In genomic region chr22:29689872-29690213, GRCh38 we compare ENCODE assay signal across 8 cellular contexts. TPM values are rescaled to one million over a fixed set of nuclear protein-coding genes. Genes with fewer than 3 reads are reported as not detected.
A peak's percentile ranks its signal among the peaks of the same experiment; 100 is the strongest.
DNase-seq lines count a peak whose midpoint lies in the region; ATAC-seq, FAIRE-seq and TF ChIP-seq lines count a peak whose summit lies in the region.

No MANE protein-coding gene starts in this region.

- H3K4me3 ChIP-seq in neural cell (ENCODE audit: low read length) (no peak overlapping the region), uterus (no peak overlapping the region)

- H2AFZ ChIP-seq in neural cell (ENCODE audit: low read depth, low read length) = no peak overlapping the region

- TF ChIP-seq CTCF in neural cell (IDR thresholded peaks at IDR 0.05; ENCODE audit: poor library complexity, severe bottlenecking) (peak; percentile 88), uterus (IDR thresholded peaks at IDR 0.05) (peak; percentile 27 to 51 (median 40))

- peak overlapping the region; percentile 8 for H3K27ac ChIP-seq in neural cell (ENCODE audit: low read length)
- no peak overlapping the region for H3K27ac ChIP-seq in uterus

- no peaks in the 10 kb centered on the region for H3K79me2 ChIP-seq in neural cell (replicated peaks; ENCODE audit: insufficient read depth, low read length)

- no peaks in the 10 kb centered on the region for H3F3A ChIP-seq in neural cell (ENCODE audit: insufficient read depth, low read length, poor library complexity, severe bottlenecking)

- peak overlapping the region; percentile 4 for H3K9ac ChIP-seq in neural cell (ENCODE audit: low read length)

- peak; percentile 38 for ATAC-seq in esophagus mucosa

- no peak for TF ChIP-seq POLR2A in uterus (IDR thresholded peaks at IDR 0.05)

- H3K9me3 ChIP-seq in neural cell (ENCODE audit: low read length) (no peaks in the 10 kb centered on the region), uterus (no peaks in the 10 kb centered on the region)

- TF ChIP-seq RAD21 in neural cell (conservative IDR thresholded peaks at IDR 0.05) = peak; percentile 80

- H3K4me1 ChIP-seq in uterus = no peaks in the 10 kb centered on the region

- H3K27me3 ChIP-seq in neural cell (ENCODE audit: insufficient read depth, low read depth, low read length) = no peaks in the 10 kb centered on the region
- H3K27me3 ChIP-seq in uterus = no peaks in the 10 kb centered on the region

- H4K20me1 ChIP-seq in neural cell (ENCODE audit: insufficient read depth) = no peaks in the 10 kb centered on the region

- DNase-seq in NCI-H1105 (lab: John Stamatoyannopoulos, UW) (peak; percentile 30), uterus (peak; percentile 29 to 53), H4 (ENCODE audit: low spot score) (no peak), SW 1271 (lab: John Stamatoyannopoulos, UW) (no peak)
- peak; percentile 13 to 16 for DNase-seq in activated CD4-positive, alpha-beta T cell treated with anti-CD3 and anti-CD28 coated beads, Interleukin-2, amount 50 U/mL, for 24 hours (ENCODE audit: low read depth in 1 of 2, low spot score in 1 of 2)

- no peaks in the 10 kb centered on the region for H3K9me2 ChIP-seq in neural cell (ENCODE audit: insufficient read depth, low read length)

- TF ChIP-seq EP300 in neural cell (conservative IDR thresholded peaks at IDR 0.05; ENCODE audit: poor library complexity, severe bottlenecking) = no peak

- H3K36me3 ChIP-seq in neural cell (ENCODE audit: insufficient read depth, low read length) (no peaks in the 10 kb centered on the region), uterus (no peaks in the 10 kb centered on the region)

- no peak overlapping the region for H3K4me2 ChIP-seq in neural cell (ENCODE audit: low read length)

- intact Hi-C loops in uterus (cut with DNase I; ENCODE audit: low total_unique reads) = loop anchor here (10.0 kb wide), 1 partner anchor 395 kb away; the partner anchor contains the start of gene HORMAD2

- peak; percentile 3 for FAIRE-seq in G401.6 (lab: Jason Lieb, UNC)

TF ChIP-seq in neural cell, 6 proteins besides CTCF, POLR2A, EP300 and RAD21:
- TF ChIP-seq POLR2AphosphoS5 (IDR thresholded peaks at IDR 0.05) (no peak), SMC3 (conservative IDR thresholded peaks at IDR 0.05; ENCODE audit: poor library complexity) (peak; percentile 86)

RNA-seq across cellular contexts. Expression of gene CABP7, which starts 30.0 kb away (rescaled TPM):
- not detected for total RNA-seq in esophagus mucosa
- polyA plus RNA-seq in neural cell = 0.67 and 0.90 TPM in 2 replicates
- polyA minus RNA-seq in neural cell = 0.23 and 0.24 TPM in 2 replicates
- total RNA-seq in uterus = under 1 TPM in 1 of 4 donors, not detected in 3; 0.14 TPM
- total RNA-seq in H4 (2014; rRNA removed; shearing (Covaris generic)) = 0.04 and 0.39 TPM in 2 replicates

Comparison
In these comparisons a context has a peak if more than half of its experiments do, and no peak if none do; other contexts are left out.
1. DNase-seq: peak in NCI-H1105 (single experiment), activated CD4-positive, alpha-beta T cell treated with anti-CD3 and anti-CD28 coated beads, Interleukin-2, amount 50 U/mL, for 24 hours (2 of 2) and uterus (2 of 2); none in H4 (single experiment) and SW 1271 (0 of 2).